In genomic region chr22:46092646-46093410, GRCh38 we compare ENCODE assay signal across 13 cellular contexts. TPM values are rescaled to one million over a fixed set of nuclear protein-coding genes. Genes with fewer than 3 reads are reported as not detected.
A peak's percentile ranks its signal among the peaks of the same experiment; 100 is the strongest.
DNase-seq lines count a peak whose midpoint lies in the region; ATAC-seq and TF ChIP-seq lines count a peak whose summit lies in the region.
"Had no signal": no experiment of that assay in that cellular context is flagged by ENCODE, and none has a peak within 500 bp of the region (broad histone marks: within the 10 kb centered on the region; RNA-seq: fewer than 3 reads in every experiment).

No MANE protein-coding gene starts in this region.

- no peaks in the 10 kb centered on the region for H3K27me3 ChIP-seq in esophagus muscularis mucosa
- H3K27me3 ChIP-seq in thoracic aorta (replicated peaks; ENCODE audit: insufficient read depth): no peaks in the 10 kb centered on the region
- no peaks in the 10 kb centered on the region for H3K27me3 ChIP-seq in CD4-positive, alpha-beta memory T cell (ENCODE audit: insufficient read depth, low read length)
- H3K27me3 ChIP-seq in hepatocyte: no peaks in the 10 kb centered on the region

- 44% methylated on average over 4 of the region's 21 CpGs for WGBS in esophagus muscularis mucosa
- WGBS in hepatocyte (ENCODE audit: low lambda C conversion rate, missing lambda C conversion rate): 94% methylated on average over 21 of the region's 21 CpGs

- H3K9me3 ChIP-seq in esophagus muscularis mucosa: no peaks in the 10 kb centered on the region
- no peaks in the 10 kb centered on the region for H3K9me3 ChIP-seq in thoracic aorta
- no peaks in the 10 kb centered on the region for H3K9me3 ChIP-seq in CD4-positive, alpha-beta memory T cell (ENCODE audit: control insufficient read depth in 1 of 2, low read length in 2 of 2)
- no peaks in the 10 kb centered on the region for H3K9me3 ChIP-seq in hepatocyte (ENCODE audit: low read depth)

- H3K36me3 ChIP-seq in esophagus muscularis mucosa: peaks cover 1 to 60% (median 42%) of the 10 kb centered on the region in 4 donors
- H3K36me3 ChIP-seq in thoracic aorta: peaks cover 13% of the 10 kb centered on the region
- no peaks in the 10 kb centered on the region for H3K36me3 ChIP-seq in CD4-positive, alpha-beta memory T cell (ENCODE audit: insufficient read depth, low read length)
- no peaks in the 10 kb centered on the region for H3K36me3 ChIP-seq in hepatocyte (replicated peaks; ENCODE audit: insufficient read depth, low read depth)

- no peak for TF ChIP-seq EP300 in esophagus muscularis mucosa (IDR thresholded peaks at IDR 0.05)

- no peak overlapping the region for H3K4me3 ChIP-seq in esophagus muscularis mucosa
- H3K4me3 ChIP-seq in thoracic aorta: no peak overlapping the region
- no peak overlapping the region for H3K4me3 ChIP-seq in CD4-positive, alpha-beta memory T cell (ENCODE audit: low read length in 2 of 2)
- no peak overlapping the region for H3K4me3 ChIP-seq in hepatocyte
- H3K4me3 ChIP-seq: lung had no signal

- H3K79me2 ChIP-seq in hepatocyte: no peaks in the 10 kb centered on the region

- CTCF ChIA-PET in CD4-positive, alpha-beta memory T cell (lab: Charles Lee; ENCODE audit: partially characterized antibody): no interaction called here

- TF ChIP-seq CTCF in VCaP (conservative IDR thresholded peaks at IDR 0.05) (no peak), esophagus muscularis mucosa (IDR thresholded peaks at IDR 0.05) (no peak), neural crest cell (conservative IDR thresholded peaks at IDR 0.05) (no peak), thoracic aorta (IDR thresholded peaks at IDR 0.05) (no peak), hepatocyte (IDR thresholded peaks at IDR 0.05; ENCODE audit: poor library complexity) (no peak)

- H3K4me1 ChIP-seq in esophagus muscularis mucosa: peaks cover 97 to 100% (median 100%) of the 10 kb centered on the region in 4 donors
- peaks cover 49 to 96% of the 10 kb centered on the region in 2 donors for H3K4me1 ChIP-seq in thoracic aorta (ENCODE audit: control insufficient read depth in 1 of 2, low read depth in 2 of 2)
- H3K4me1 ChIP-seq in CD4-positive, alpha-beta memory T cell (ENCODE audit: insufficient read depth, low read length): no peaks in the 10 kb centered on the region
- peaks cover 9% of the 10 kb centered on the region for H3K4me1 ChIP-seq in hepatocyte (ENCODE audit: insufficient read depth)

- TF ChIP-seq POLR2A in esophagus muscularis mucosa (IDR thresholded peaks at IDR 0.05; ENCODE audit: low read depth): no peak

- no peaks in the 10 kb centered on the region for H3K9me3 Mint-ChIP-seq in neural crest cell
- H3K9me3 Mint-ChIP-seq in CD4-positive, alpha-beta memory T cell: no peaks in the 10 kb centered on the region
- H3K9me3 Mint-ChIP-seq: CD4-positive, alpha-beta T cell had no signal

- H3K27ac ChIP-seq in VCaP (peak overlapping the region; percentile 30; the same call in 1 of the 2 replicates), esophagus muscularis mucosa (replicated peaks in 1 of 4) (peak overlapping the region; percentile 92 to 98 (median 96)), thoracic aorta (peak overlapping the region; percentile 96 to 98), hepatocyte (no peak overlapping the region)
- H3K27ac ChIP-seq in CD4-positive, alpha-beta memory T cell (ENCODE audit: low read depth, low read length): no peak overlapping the region

- H3K27ac Mint-ChIP-seq in neural crest cell (ENCODE audit: unreplicated experiment): peak overlapping the region; percentile 35
- peak overlapping the region in 2 of 7 donors; percentile 64 to 72 for H3K27ac Mint-ChIP-seq in CD4-positive, alpha-beta memory T cell
- H3K27ac Mint-ChIP-seq: CD4-positive, alpha-beta T cell had no signal

- H3K4me3 Mint-ChIP-seq in neural crest cell: no peak overlapping the region
- no peak overlapping the region for H3K4me3 Mint-ChIP-seq in CD4-positive, alpha-beta memory T cell
- H3K4me3 Mint-ChIP-seq: CD4-positive, alpha-beta T cell had no signal

- H3K36me3 Mint-ChIP-seq in neural crest cell (ENCODE audit: low read depth): no peaks in the 10 kb centered on the region
- no peaks in the 10 kb centered on the region for H3K36me3 Mint-ChIP-seq in CD4-positive, alpha-beta memory T cell

- no peaks in the 10 kb centered on the region for H3K9me2 ChIP-seq in hepatocyte (replicated peaks; ENCODE audit: insufficient read depth)

- intact Hi-C loops in esophagus muscularis mucosa (cut with DNase I): no loop called here
- intact Hi-C loops in CD4-positive, alpha-beta memory T cell (cut with micrococcal nuclease): no loop called here

- ATAC-seq in thoracic aorta (ENCODE audit: insufficient number of reproducible peaks, low FRiP score, low read depth) (no peak), HG02610 (IDR thresholded peaks at IDR 0.05; ENCODE audit: unreplicated experiment) (no peak)

- H4K20me1 ChIP-seq in hepatocyte (ENCODE audit: insufficient read depth, poor library complexity, severe bottlenecking): peaks cover 3% of the 10 kb centered on the region

- no peaks in the 10 kb centered on the region for H3K4me1 Mint-ChIP-seq in neural crest cell
- H3K4me1 Mint-ChIP-seq in CD4-positive, alpha-beta memory T cell: no peaks in the 10 kb centered on the region

- no peak overlapping the region for H2AFZ ChIP-seq in hepatocyte

- POLR2A ChIA-PET in CD4-positive, alpha-beta memory T cell (lab: Charles Lee; ENCODE audit: partially characterized antibody): no interaction called here

- H3K4me2 ChIP-seq in hepatocyte: no peak overlapping the region

- no peaks in the 10 kb centered on the region for H3K27me3 Mint-ChIP-seq in neural crest cell (ENCODE audit: low read depth)
- H3K27me3 Mint-ChIP-seq in CD4-positive, alpha-beta memory T cell: no peaks in the 10 kb centered on the region
- H3K27me3 Mint-ChIP-seq: CD4-positive, alpha-beta T cell had no signal

- DNase-seq in esophagus muscularis mucosa (ENCODE audit: extremely low spot score) (no peak), neural crest cell (ENCODE audit: low read depth, low spot score) (no peak), thoracic aorta (ENCODE audit: low spot score) (no peak), hepatocyte (ENCODE audit: low spot score) (no peak), NCI-H1694 (lab: John Stamatoyannopoulos, UW) (no peak)
- no peak for DNase-seq in CD4-positive, alpha-beta memory T cell
- DNase-seq: activated CD4-positive, CD25-positive, alpha-beta regulatory T cell treated with anti-CD3 and anti-CD28 coated beads, Interleukin-2, amount 50 U/mL, for 72 hours; CD4-positive, alpha-beta T cell; effector CD4-positive, alpha-beta T cell; NCI-H2227 treated with DMSO at 0.1 percent for 48 hours had no signal

RNA-seq across cellular contexts. Expression of gene PPARA, which starts 57.5 kb away (rescaled TPM):
- total RNA-seq in esophagus muscularis mucosa: 10 to 100 TPM; 17.0 to 50.9 (median 26.8) TPM
- total RNA-seq in neural crest cell: 15.6 and 18.1 TPM in 2 replicates
- 10 to 100 TPM; 21.9 to 67.8 TPM for total RNA-seq in thoracic aorta
- 10 to 100 TPM; 21.3 to 23.2 TPM for total RNA-seq in CD4-positive, alpha-beta memory T cell
- 1 to 10 TPM in 1 of 2 donors, under 1 TPM in 1; 0.91 to 5.8 TPM for polyA plus RNA-seq in CD4-positive, alpha-beta memory T cell
- total RNA-seq in hepatocyte: 28.0 and 31.0 TPM in 2 replicates
- 12.3 and 13.7 TPM in 2 replicates for polyA plus RNA-seq in hepatocyte

Comparison
In these comparisons a context has a peak if more than half of its experiments do, and no peak if none do; other contexts are left out.
1. H3K27ac ChIP-seq: peak in VCaP (single experiment), esophagus muscularis mucosa (4 of 4) and thoracic aorta (2 of 2); none in CD4-positive, alpha-beta memory T cell (single experiment) and hepatocyte (single experiment).